8 cellular contexts compared by ENCODE assay signal in the genomic region with DNA sequence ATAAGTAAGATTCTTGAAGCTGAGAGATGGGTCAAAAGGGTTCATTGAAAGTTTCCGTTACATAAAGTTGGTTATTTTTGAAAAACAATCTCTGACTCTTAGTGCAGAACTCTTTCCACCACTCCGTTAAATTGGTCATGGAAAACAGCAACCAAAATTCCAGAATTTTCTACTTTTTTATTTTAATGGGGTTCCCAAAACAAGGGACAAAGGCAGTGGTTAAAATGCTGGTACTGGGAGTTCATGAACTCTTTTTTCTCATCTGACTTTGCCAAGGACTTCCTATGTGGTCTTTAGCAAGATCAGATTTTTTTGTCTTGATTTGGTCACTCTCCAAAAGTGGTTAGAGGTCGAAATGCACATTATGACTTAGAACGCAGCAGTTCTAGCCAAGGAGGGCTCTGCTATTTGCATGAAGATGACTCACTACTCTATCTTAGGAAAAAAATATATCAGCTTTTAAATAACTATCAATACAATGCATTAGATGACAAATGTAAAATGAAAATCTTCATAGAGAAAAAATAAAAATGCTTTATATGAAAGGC.
DNase-seq lines count a peak whose midpoint lies in the region; ATAC-seq and TF ChIP-seq lines count a peak whose summit lies in the region.

No MANE protein-coding gene starts in this region.

- H3K36me3 ChIP-seq in WERI-Rb-1 (no peaks in the 10 kb centered on the region), ascending aorta (no peaks in the 10 kb centered on the region)

- peak; percentile 77 for ATAC-seq in GM21619 (IDR thresholded peaks at IDR 0.05; ENCODE audit: unreplicated experiment)

- no peak overlapping the region for H3K27ac ChIP-seq in WERI-Rb-1
- H3K27ac ChIP-seq in ascending aorta = no peak overlapping the region

- H3K4me3 ChIP-seq in WERI-Rb-1 (ENCODE audit: low read depth, low read length) = no peak overlapping the region
- no peak overlapping the region for H3K4me3 ChIP-seq in ascending aorta

- H3K4me1 ChIP-seq in ascending aorta = no peaks in the 10 kb centered on the region

- intact Hi-C loops in ascending aorta (cut with DNase I) = no loop called here

- TF ChIP-seq CTCF in WERI-Rb-1 (IDR thresholded peaks at IDR 0.05; ENCODE audit: low read depth, low read length) (no peak), ascending aorta (IDR thresholded peaks at IDR 0.05) (no peak)

- no peaks in the 10 kb centered on the region for H3K27me3 ChIP-seq in WERI-Rb-1 (ENCODE audit: insufficient read depth, low read depth, severe bottlenecking)
- no peaks in the 10 kb centered on the region for H3K27me3 ChIP-seq in ascending aorta

- DNase-seq in GM04504 (ENCODE audit: low read depth) (peak; percentile 84), M059J (ENCODE audit: low read depth) (peak; percentile 92), kidney tubule cell (ENCODE audit: low spot score) (peak; percentile 10), WERI-Rb-1 (no peak), NCI-H187 (lab: John Stamatoyannopoulos, UW) (no peak), ascending aorta (ENCODE audit: low spot score in 2 of 2) (no peak), NCI-H69 (lab: John Stamatoyannopoulos, UW) (no peak)

- H3K9me3 ChIP-seq in WERI-Rb-1 (ENCODE audit: severe bottlenecking) (no peaks in the 10 kb centered on the region), ascending aorta (no peaks in the 10 kb centered on the region)

Comparison
In these comparisons a context has a peak if more than half of its experiments do, and no peak if none do; other contexts are left out.
1. DNase-seq: peak in GM04504 (single experiment), M059J (single experiment) and kidney tubule cell (single experiment); none in WERI-Rb-1 (single experiment), NCI-H187 (0 of 2), ascending aorta (0 of 2) and NCI-H69 (single experiment).